In the genomic region with DNA sequence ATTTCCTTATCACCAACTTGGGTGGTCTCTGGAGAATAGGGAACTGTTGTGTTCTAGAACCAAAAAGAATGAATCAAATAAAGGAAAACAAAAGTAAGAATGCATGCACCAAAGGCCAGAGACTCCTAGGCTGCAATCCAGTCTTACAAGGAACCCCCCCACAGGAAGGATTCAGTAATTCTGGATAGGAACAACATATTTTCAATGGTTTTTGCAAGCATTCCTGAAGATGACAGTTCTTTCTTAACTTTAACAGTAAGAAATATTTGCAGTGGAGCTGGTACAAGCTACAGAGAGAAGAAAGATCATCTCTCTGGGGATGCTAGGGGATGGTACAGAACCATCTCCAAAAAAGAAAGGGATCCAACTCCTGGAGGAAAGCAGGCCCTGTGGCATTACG, we compare ENCODE assay signal across 2 cellular contexts.
TF ChIP-seq lines count a peak whose summit lies in the region.

No MANE protein-coding gene starts in this region.

TF ChIP-seq in HCT116, 20 proteins besides CTCF, POLR2A, EP300 and RAD21:
- TF ChIP-seq, protein P1, sequence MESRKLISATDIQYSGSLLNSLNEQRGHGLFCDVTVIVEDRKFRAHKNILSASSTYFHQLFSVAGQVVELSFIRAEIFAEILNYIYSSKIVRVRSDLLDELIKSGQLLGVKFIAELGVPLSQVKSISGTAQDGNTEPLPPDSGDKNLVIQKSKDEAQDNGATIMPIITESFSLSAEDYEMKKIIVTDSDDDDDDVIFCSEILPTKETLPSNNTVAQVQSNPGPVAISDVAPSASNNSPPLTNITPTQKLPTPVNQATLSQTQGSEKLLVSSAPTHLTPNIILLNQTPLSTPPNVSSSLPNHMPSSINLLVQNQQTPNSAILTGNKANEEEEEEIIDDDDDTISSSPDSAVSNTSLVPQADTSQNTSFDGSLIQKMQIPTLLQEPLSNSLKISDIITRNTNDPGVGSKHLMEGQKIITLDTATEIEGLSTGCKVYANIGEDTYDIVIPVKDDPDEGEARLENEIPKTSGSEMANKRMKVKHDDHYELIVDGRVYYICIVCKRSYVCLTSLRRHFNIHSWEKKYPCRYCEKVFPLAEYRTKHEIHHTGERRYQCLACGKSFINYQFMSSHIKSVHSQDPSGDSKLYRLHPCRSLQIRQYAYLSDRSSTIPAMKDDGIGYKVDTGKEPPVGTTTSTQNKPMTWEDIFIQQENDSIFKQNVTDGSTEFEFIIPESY (IDR thresholded peaks at IDR 0.05; ENCODE audit: extremely low read depth, insufficient replicate concordance, low read length): no peak
- TF ChIP-seq SRF (IDR thresholded peaks at IDR 0.05; ENCODE audit: low read depth): no peak
- TF ChIP-seq, protein P2, sequence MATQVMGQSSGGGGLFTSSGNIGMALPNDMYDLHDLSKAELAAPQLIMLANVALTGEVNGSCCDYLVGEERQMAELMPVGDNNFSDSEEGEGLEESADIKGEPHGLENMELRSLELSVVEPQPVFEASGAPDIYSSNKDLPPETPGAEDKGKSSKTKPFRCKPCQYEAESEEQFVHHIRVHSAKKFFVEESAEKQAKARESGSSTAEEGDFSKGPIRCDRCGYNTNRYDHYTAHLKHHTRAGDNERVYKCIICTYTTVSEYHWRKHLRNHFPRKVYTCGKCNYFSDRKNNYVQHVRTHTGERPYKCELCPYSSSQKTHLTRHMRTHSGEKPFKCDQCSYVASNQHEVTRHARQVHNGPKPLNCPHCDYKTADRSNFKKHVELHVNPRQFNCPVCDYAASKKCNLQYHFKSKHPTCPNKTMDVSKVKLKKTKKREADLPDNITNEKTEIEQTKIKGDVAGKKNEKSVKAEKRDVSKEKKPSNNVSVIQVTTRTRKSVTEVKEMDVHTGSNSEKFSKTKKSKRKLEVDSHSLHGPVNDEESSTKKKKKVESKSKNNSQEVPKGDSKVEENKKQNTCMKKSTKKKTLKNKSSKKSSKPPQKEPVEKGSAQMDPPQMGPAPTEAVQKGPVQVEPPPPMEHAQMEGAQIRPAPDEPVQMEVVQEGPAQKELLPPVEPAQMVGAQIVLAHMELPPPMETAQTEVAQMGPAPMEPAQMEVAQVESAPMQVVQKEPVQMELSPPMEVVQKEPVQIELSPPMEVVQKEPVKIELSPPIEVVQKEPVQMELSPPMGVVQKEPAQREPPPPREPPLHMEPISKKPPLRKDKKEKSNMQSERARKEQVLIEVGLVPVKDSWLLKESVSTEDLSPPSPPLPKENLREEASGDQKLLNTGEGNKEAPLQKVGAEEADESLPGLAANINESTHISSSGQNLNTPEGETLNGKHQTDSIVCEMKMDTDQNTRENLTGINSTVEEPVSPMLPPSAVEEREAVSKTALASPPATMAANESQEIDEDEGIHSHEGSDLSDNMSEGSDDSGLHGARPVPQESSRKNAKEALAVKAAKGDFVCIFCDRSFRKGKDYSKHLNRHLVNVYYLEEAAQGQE (IDR thresholded peaks at IDR 0.05; ENCODE audit: low read depth): no peak
- no peak for TF ChIP-seq SIN3A (IDR thresholded peaks at IDR 0.05; ENCODE audit: low read depth)
- TF ChIP-seq FOSL1 (IDR thresholded peaks at IDR 0.05; ENCODE audit: low read depth): no peak
- no peak for TF ChIP-seq CBX3 (IDR thresholded peaks at IDR 0.05; ENCODE audit: low read depth)
- TF ChIP-seq, protein P3, sequence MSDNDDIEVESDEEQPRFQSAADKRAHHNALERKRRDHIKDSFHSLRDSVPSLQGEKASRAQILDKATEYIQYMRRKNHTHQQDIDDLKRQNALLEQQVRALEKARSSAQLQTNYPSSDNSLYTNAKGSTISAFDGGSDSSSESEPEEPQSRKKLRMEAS (IDR thresholded peaks at IDR 0.05): no peak
- no peak for TF ChIP-seq JUND (IDR thresholded peaks at IDR 0.05)
- TF ChIP-seq YY1 (IDR thresholded peaks at IDR 0.05; ENCODE audit: extremely low read depth, insufficient replicate concordance, low read depth, low read length): no peak
- TF ChIP-seq EZH2phosphoT487 (IDR thresholded peaks at IDR 0.05; ENCODE audit: borderline replicate concordance): no peak
- TF ChIP-seq POLR2AphosphoS5 (IDR thresholded peaks at IDR 0.05; ENCODE audit: low read depth, low read length): no peak
- TF ChIP-seq EGR1 (IDR thresholded peaks at IDR 0.05; ENCODE audit: low read depth): no peak
- no peak for TF ChIP-seq ZNF274 (IDR thresholded peaks at IDR 0.05; ENCODE audit: low read depth, low read length)
- TF ChIP-seq TCF7L2 (IDR thresholded peaks at IDR 0.05; ENCODE audit: borderline replicate concordance, extremely low read depth, insufficient read depth, insufficient read length): no peak
- no peak for TF ChIP-seq ZFX (IDR thresholded peaks at IDR 0.05)
- TF ChIP-seq SP1 (IDR thresholded peaks at IDR 0.05; ENCODE audit: low read depth): no peak
- TF ChIP-seq CEBPB (IDR thresholded peaks at IDR 0.05; ENCODE audit: low read depth): no peak
- no peak for TF ChIP-seq EZH2 (IDR thresholded peaks at IDR 0.05)
- TF ChIP-seq ELF1 (IDR thresholded peaks at IDR 0.05; ENCODE audit: borderline replicate concordance, low read depth): no peak
TF ChIP-seq in HCT116: peak in this region for 0.

TF ChIP-seq in SK-N-SH treated with all-trans-retinoic acid at 6 μM for 48 hours, 23 proteins besides CTCF, POLR2A, EP300 and RAD21:
- no peak for TF ChIP-seq ZFP3 (CRISPR knock-in tag; IDR thresholded peaks at IDR 0.05)
- TF ChIP-seq, protein P4, sequence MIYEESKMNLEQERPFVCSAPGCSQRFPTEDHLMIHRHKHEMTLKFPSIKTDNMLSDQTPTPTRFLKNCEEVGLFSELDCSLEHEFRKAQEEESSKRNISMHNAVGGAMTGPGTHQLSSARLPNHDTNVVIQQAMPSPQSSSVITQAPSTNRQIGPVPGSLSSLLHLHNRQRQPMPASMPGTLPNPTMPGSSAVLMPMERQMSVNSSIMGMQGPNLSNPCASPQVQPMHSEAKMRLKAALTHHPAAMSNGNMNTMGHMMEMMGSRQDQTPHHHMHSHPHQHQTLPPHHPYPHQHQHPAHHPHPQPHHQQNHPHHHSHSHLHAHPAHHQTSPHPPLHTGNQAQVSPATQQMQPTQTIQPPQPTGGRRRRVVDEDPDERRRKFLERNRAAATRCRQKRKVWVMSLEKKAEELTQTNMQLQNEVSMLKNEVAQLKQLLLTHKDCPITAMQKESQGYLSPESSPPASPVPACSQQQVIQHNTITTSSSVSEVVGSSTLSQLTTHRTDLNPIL (CRISPR knock-in tag; IDR thresholded peaks at IDR 0.05; ENCODE audit: low read depth): no peak
- no peak for TF ChIP-seq ZFP30 (CRISPR knock-in tag; IDR thresholded peaks at IDR 0.05)
- no peak for TF ChIP-seq TOX (CRISPR knock-in tag; IDR thresholded peaks at IDR 0.05; ENCODE audit: borderline replicate concordance)
- TF ChIP-seq SNAI2 (CRISPR knock-in tag; IDR thresholded peaks at IDR 0.05): no peak
- no peak for TF ChIP-seq GLIS3 (CRISPR knock-in tag; IDR thresholded peaks at IDR 0.05)
- no peak for TF ChIP-seq ARNTL (CRISPR knock-in tag; IDR thresholded peaks at IDR 0.05; ENCODE audit: borderline replicate concordance, low read depth)
- TF ChIP-seq, protein P5, sequence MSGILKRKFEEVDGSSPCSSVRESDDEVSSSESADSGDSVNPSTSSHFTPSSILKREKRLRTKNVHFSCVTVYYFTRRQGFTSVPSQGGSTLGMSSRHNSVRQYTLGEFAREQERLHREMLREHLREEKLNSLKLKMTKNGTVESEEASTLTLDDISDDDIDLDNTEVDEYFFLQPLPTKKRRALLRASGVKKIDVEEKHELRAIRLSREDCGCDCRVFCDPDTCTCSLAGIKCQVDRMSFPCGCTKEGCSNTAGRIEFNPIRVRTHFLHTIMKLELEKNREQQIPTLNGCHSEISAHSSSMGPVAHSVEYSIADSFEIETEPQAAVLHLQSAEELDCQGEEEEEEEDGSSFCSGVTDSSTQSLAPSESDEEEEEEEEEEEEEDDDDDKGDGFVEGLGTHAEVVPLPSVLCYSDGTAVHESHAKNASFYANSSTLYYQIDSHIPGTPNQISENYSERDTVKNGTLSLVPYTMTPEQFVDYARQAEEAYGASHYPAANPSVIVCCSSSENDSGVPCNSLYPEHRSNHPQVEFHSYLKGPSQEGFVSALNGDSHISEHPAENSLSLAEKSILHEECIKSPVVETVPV (CRISPR knock-in tag; IDR thresholded peaks at IDR 0.05): no peak
- no peak for TF ChIP-seq ESRRG (CRISPR knock-in tag; IDR thresholded peaks at IDR 0.05)
- no peak for TF ChIP-seq CSDC2 (CRISPR knock-in tag; IDR thresholded peaks at IDR 0.05)
- TF ChIP-seq OSR1 (CRISPR knock-in tag; IDR thresholded peaks at IDR 0.05): no peak
- TF ChIP-seq, protein P6, sequence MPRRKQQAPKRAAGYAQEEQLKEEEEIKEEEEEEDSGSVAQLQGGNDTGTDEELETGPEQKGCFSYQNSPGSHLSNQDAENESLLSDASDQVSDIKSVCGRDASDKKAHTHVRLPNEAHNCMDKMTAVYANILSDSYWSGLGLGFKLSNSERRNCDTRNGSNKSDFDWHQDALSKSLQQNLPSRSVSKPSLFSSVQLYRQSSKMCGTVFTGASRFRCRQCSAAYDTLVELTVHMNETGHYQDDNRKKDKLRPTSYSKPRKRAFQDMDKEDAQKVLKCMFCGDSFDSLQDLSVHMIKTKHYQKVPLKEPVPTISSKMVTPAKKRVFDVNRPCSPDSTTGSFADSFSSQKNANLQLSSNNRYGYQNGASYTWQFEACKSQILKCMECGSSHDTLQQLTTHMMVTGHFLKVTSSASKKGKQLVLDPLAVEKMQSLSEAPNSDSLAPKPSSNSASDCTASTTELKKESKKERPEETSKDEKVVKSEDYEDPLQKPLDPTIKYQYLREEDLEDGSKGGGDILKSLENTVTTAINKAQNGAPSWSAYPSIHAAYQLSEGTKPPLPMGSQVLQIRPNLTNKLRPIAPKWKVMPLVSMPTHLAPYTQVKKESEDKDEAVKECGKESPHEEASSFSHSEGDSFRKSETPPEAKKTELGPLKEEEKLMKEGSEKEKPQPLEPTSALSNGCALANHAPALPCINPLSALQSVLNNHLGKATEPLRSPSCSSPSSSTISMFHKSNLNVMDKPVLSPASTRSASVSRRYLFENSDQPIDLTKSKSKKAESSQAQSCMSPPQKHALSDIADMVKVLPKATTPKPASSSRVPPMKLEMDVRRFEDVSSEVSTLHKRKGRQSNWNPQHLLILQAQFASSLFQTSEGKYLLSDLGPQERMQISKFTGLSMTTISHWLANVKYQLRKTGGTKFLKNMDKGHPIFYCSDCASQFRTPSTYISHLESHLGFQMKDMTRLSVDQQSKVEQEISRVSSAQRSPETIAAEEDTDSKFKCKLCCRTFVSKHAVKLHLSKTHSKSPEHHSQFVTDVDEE (CRISPR knock-in tag; IDR thresholded peaks at IDR 0.05): no peak
- no peak for TF ChIP-seq ZC3H10 (CRISPR knock-in tag; IDR thresholded peaks at IDR 0.05)
- TF ChIP-seq, protein P7, sequence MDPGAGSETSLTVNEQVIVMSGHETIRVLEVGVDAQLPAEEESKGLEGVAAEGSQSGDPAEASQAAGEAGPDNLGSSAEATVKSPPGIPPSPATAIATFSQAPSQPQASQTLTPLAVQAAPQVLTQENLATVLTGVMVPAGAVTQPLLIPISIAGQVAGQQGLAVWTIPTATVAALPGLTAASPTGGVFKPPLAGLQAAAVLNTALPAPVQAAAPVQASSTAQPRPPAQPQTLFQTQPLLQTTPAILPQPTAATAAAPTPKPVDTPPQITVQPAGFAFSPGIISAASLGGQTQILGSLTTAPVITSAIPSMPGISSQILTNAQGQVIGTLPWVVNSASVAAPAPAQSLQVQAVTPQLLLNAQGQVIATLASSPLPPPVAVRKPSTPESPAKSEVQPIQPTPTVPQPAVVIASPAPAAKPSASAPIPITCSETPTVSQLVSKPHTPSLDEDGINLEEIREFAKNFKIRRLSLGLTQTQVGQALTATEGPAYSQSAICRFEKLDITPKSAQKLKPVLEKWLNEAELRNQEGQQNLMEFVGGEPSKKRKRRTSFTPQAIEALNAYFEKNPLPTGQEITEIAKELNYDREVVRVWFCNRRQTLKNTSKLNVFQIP (CRISPR knock-in tag; IDR thresholded peaks at IDR 0.05; ENCODE audit: borderline replicate concordance, low read depth): no peak
- no peak for TF ChIP-seq ZNF565 (CRISPR knock-in tag; conservative IDR thresholded peaks at IDR 0.05; ENCODE audit: low read depth)
- TF ChIP-seq ZNF8 (CRISPR knock-in tag; IDR thresholded peaks at IDR 0.05): no peak
- TF ChIP-seq TCF4 (CRISPR knock-in tag; IDR thresholded peaks at IDR 0.05; ENCODE audit: borderline replicate concordance): no peak
- TF ChIP-seq PPARA (CRISPR knock-in tag; IDR thresholded peaks at IDR 0.05; ENCODE audit: borderline replicate concordance): no peak
- no peak for TF ChIP-seq RARB (CRISPR knock-in tag; IDR thresholded peaks at IDR 0.05)
